ENCODE assay signal across 13 cellular contexts in the genomic region with DNA sequence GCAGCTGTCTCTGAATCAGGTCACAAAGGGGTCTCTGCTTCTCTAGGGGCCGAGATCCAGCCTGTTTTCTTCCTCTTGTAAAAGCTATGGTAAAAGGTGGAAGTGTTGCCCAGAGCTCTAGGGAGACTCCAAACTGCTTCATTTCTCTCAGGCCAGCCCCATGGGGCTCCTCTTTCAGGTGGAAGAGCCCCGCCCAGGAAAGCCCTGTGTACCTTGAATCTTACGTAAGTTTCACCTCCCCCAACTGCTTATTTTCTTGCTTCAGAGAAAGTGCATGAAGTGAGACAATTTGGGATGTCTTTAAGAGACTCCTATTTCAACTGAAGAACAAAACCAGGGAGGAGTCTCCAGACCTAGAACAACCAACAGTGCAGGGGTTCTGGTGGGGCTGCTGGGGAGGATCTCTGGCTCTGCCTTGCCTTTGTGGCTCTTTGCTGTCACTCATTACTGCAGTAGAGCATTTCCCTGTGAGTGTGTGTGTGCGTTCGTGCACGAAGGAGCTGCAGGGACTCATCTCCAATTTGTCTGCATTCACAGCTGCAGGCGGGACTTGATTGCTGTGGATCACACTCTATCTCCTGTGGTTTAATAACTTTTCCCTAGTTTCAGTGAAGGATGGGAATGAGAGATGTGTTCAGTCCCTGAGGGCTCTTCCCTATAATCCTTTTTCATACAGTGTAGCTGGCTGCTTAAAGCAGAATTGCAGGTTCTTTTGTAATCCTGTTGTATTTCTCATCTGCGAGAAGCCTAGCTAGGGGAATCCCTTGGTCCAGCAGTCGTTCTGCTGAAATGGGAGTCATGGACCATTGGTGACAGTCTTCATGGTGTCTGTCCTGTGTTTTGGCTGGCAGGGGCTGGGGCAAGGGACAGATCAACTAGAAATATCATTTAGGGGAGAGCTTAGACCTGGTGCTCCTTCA. TPM values are rescaled to one million over a fixed set of nuclear protein-coding genes. Genes with fewer than 3 reads are reported as not detected.
A peak's percentile ranks its signal among the peaks of the same experiment; 100 is the strongest.
DNase-seq lines count a peak whose midpoint lies in the region; ATAC-seq, FAIRE-seq and TF ChIP-seq lines count a peak whose summit lies in the region.
"Had no signal": no experiment of that assay in that cellular context is flagged by ENCODE, and none has a peak within 500 bp of the region (broad histone marks: within the 10 kb centered on the region; RNA-seq: fewer than 3 reads in every experiment).

No MANE protein-coding gene starts in this region.

- H3K4me1 ChIP-seq in GM12878 (ENCODE audit: control insufficient read depth, insufficient read depth, low read length), result peaks cover 13% of the 10 kb centered on the region

- H3K4me1 Mint-ChIP-seq in nephron progenitor cell (peaks cover 37% of the 10 kb centered on the region), immature natural killer cell (peaks cover 10 to 16% of the 10 kb centered on the region in 2 donors)
- peaks cover 4% of the 10 kb centered on the region for H3K4me1 Mint-ChIP-seq in activated T-helper 2 cell treated with anti-CD3 and anti-CD28 coated beads, Interferon-gamma antibody, Interleukin-2, Interleukin-4, amounts not matched to agents 10 μg/mL and 5 μg/mL and 100 μg/mL, durations not matched to agents 14 hours and 24 hours and 36 hours (ENCODE audit: low read depth)

- H4K20me1 ChIP-seq in GM12878 (ENCODE audit: control insufficient read depth, insufficient read depth), result no peaks in the 10 kb centered on the region

- intact Hi-C loops in GM12878 (cut with micrococcal nuclease; ENCODE audit: unreplicated experiment), result no loop called here
- intact Hi-C loops in activated T-helper 2 cell treated with anti-CD3 and anti-CD28 coated beads, Interferon-gamma antibody, Interleukin-2, Interleukin-4, amounts not matched to agents 10 μg/mL and 5 μg/mL and 100 μg/mL, durations not matched to agents 14 hours and 24 hours and 36 hours (cut with micrococcal nuclease), result no loop called here

- no TSS peak for BruUV-seq in GM12878 (replicated peaks; lab: Mats Ljungman, UMichigan)

- WGBS in GM12878 (ENCODE audit: insufficient coverage, insufficient replicate concordance, low lambda C conversion rate, missing lambda C conversion rate), result 2% methylated on average over 9 of the region's 9 CpGs

- no peak overlapping the region for H3K9ac ChIP-seq in GM12878 (ENCODE audit: control insufficient read depth, insufficient read depth, low read length)

- peaks cover 78% of the 10 kb centered on the region for H3K27me3 Mint-ChIP-seq in nephron progenitor cell (ENCODE audit: low read depth, poor library complexity)
- H3K27me3 Mint-ChIP-seq in immature natural killer cell (ENCODE audit: low read depth in 3 of 3), result peaks cover 22 to 37% (median 29%) of the 10 kb centered on the region in 3 donors
- H3K27me3 Mint-ChIP-seq in activated T-helper 2 cell treated with anti-CD3 and anti-CD28 coated beads, Interferon-gamma antibody, Interleukin-2, Interleukin-4, amounts not matched to agents 10 μg/mL and 5 μg/mL and 100 μg/mL, durations not matched to agents 14 hours and 24 hours and 36 hours (ENCODE audit: low read depth), result peaks cover 44% of the 10 kb centered on the region

- H3K27ac ChIP-seq in GM12878 (ENCODE audit: control insufficient read depth, insufficient read depth), result no peak overlapping the region

- POLR2A ChIA-PET in GM12878 (lab: Charles Lee), result interaction anchor here (0.5 to 1.3 kb wide), 3 partner anchors 13 to 128 kb away, joined by 3 read pairs; no protein-coding TSS in a partner anchor

- H3K4me3 ChIP-seq in GM12865 (ENCODE audit: low read depth, low read length) (peak overlapping the region; percentile 17), GM12878 (peak overlapping the region; percentile 9; the same call in 1 of the 2 replicates)
- H3K4me3 ChIP-seq: transverse colon had no signal

- H2AFZ ChIP-seq in GM12878 (ENCODE audit: control insufficient read depth, low read depth, low read length), result peak overlapping the region; percentile 18

- FAIRE-seq in GM12878 (lab: Jason Lieb, UNC), result no peak

- peaks cover 16% of the 10 kb centered on the region for H3K36me3 Mint-ChIP-seq in nephron progenitor cell (ENCODE audit: low read depth)
- peaks cover 4 to 9% (median 4%) of the 10 kb centered on the region in 3 donors for H3K36me3 Mint-ChIP-seq in immature natural killer cell
- peaks cover 11% of the 10 kb centered on the region for H3K36me3 Mint-ChIP-seq in activated T-helper 2 cell treated with anti-CD3 and anti-CD28 coated beads, Interferon-gamma antibody, Interleukin-2, Interleukin-4, amounts not matched to agents 10 μg/mL and 5 μg/mL and 100 μg/mL, durations not matched to agents 14 hours and 24 hours and 36 hours (ENCODE audit: low read depth)

- peaks cover 7% of the 10 kb centered on the region; the same call in 1 of the 3 replicates for H3K9me3 ChIP-seq in GM12878 (replicated peaks; ENCODE audit: control insufficient read depth, insufficient read depth, low read length)

- ATAC-seq in HG03432 (IDR thresholded peaks at IDR 0.05; ENCODE audit: unreplicated experiment) (peak; percentile 62), GM12878 (peak; percentile 78)
- ATAC-seq: activated CD8-positive, alpha-beta T cell treated with anti-CD3 and anti-CD28 coated beads, Interleukin-2, amount 10 ng/mL, durations not matched to agents 7 days and 5 days had no signal

- TF ChIP-seq POLR2A in GM12878 (IDR thresholded peaks at IDR 0.05; ENCODE audit: low read depth, low read length), result no peak

- peak overlapping the region; percentile 21; the same call in 1 of the 2 replicates for H3K4me2 ChIP-seq in GM12878 (ENCODE audit: control insufficient read depth, insufficient read depth)

- SMC1A ChIA-PET in GM12878 (lab: Charles Lee; ENCODE audit: uncharacterized antibody, unreplicated experiment), result interaction anchor here (0.5 to 2.5 kb wide), 13 partner anchors 11 to 123 kb away, joined by 3 to 10 read pairs (median 3); a partner anchor contains a TSS

- no peaks in the 10 kb centered on the region for H3K79me2 ChIP-seq in GM12878 (ENCODE audit: control insufficient read depth, insufficient read depth, low read length)

- CTCF ChIA-PET in GM12878 (lab: Yijun Ruan, JAX), result interaction anchor here (0.5 to 4.0 kb wide), 10 partner anchors 12 to 191 kb away, joined by 3 to 16 read pairs (median 4); a partner anchor contains a TSS

- TF ChIP-seq RAD21 in GM12878 (IDR thresholded peaks at IDR 0.05; ENCODE audit: insufficient read depth, low read depth, low read length), result no peak

- peak; percentile 33 for DNase-seq in GM12865 (ENCODE audit: low read depth)
- DNase-seq in GM12878 (ENCODE audit: low read depth, low spot score), result no peak
- peak; percentile 42 for DNase-seq in nephron progenitor cell
- DNase-seq in activated T-cell treated with anti-CD3 and anti-CD28 coated beads, Interleukin-2, amount 50 U/mL, for 1 hour, result no peak
- no peak for DNase-seq in immature natural killer cell
- no peak for DNase-seq in activated T-helper 2 cell treated with anti-CD3 and anti-CD28 coated beads, Interferon-gamma antibody, Interleukin-2, Interleukin-4, amounts not matched to agents 10 μg/mL and 5 μg/mL and 100 μg/mL, durations not matched to agents 14 hours and 24 hours and 36 hours (ENCODE audit: low spot score)
- DNase-seq: activated CD8-positive, alpha-beta T cell treated with anti-CD3 and anti-CD28 coated beads, Interleukin-2, amount 10 ng/mL, durations not matched to agents 7 days and 5 days; mammary epithelial cell; transverse colon had no signal

- no peak for TF ChIP-seq CTCF in GM12865 (IDR thresholded peaks at IDR 0.05; ENCODE audit: insufficient read depth, low read depth, low read length, missing control alignments)
- no peak for TF ChIP-seq CTCF in GM12878 (IDR thresholded peaks at IDR 0.05 in 2 of 3, conservative IDR thresholded peaks at IDR 0.05 in 1 of 3; ENCODE audit: control insufficient read depth in 2 of 3, extremely low read depth in 1 of 3, insufficient read depth in 1 of 3, low read depth in 3 of 3, low read length in 3 of 3)
- no peak for TF ChIP-seq CTCF in nephron progenitor cell (IDR thresholded peaks at IDR 0.05)

- no peaks in the 10 kb centered on the region for H3K36me3 ChIP-seq in GM12878 (ENCODE audit: control insufficient read depth in 2 of 2, insufficient read depth in 2 of 2, low read length in 1 of 2)
- H3K36me3 ChIP-seq: transverse colon had no signal

- H3K4me3 Mint-ChIP-seq in nephron progenitor cell (peak overlapping the region; percentile 56), immature natural killer cell (no peak overlapping the region)
- no peak overlapping the region for H3K4me3 Mint-ChIP-seq in activated T-helper 2 cell treated with anti-CD3 and anti-CD28 coated beads, Interferon-gamma antibody, Interleukin-2, Interleukin-4, amounts not matched to agents 10 μg/mL and 5 μg/mL and 100 μg/mL, durations not matched to agents 14 hours and 24 hours and 36 hours (ENCODE audit: low read depth)
- H3K4me3 Mint-ChIP-seq: activated CD8-positive, alpha-beta T cell treated with anti-CD3 and anti-CD28 coated beads, Interleukin-2, amount 10 ng/mL, durations not matched to agents 7 days and 5 days; activated naive CD4-positive, alpha-beta T cell treated with anti-CD3 and anti-CD28 coated beads, Interleukin-2, amount 50 U/mL, for 24 hours had no signal

- RAD21 ChIA-PET in GM12878 (lab: Charles Lee; ENCODE audit: unreplicated experiment), result interaction anchor here (0.7 to 2.1 kb wide), 5 partner anchors 22 to 122 kb away, joined by 3 to 16 read pairs (median 3); a partner anchor contains a TSS

- H3K27ac Mint-ChIP-seq in nephron progenitor cell (no peak overlapping the region), immature natural killer cell (no peak overlapping the region)
- H3K27ac Mint-ChIP-seq in activated T-helper 2 cell treated with anti-CD3 and anti-CD28 coated beads, Interferon-gamma antibody, Interleukin-2, Interleukin-4, amounts not matched to agents 10 μg/mL and 5 μg/mL and 100 μg/mL, durations not matched to agents 14 hours and 24 hours and 36 hours, result no peak overlapping the region
- H3K27ac Mint-ChIP-seq: activated CD8-positive, alpha-beta T cell treated with anti-CD3 and anti-CD28 coated beads, Interleukin-2, amount 10 ng/mL, durations not matched to agents 7 days and 5 days; activated naive CD4-positive, alpha-beta T cell treated with anti-CD3 and anti-CD28 coated beads, Interleukin-2, amount 50 U/mL, for 24 hours had no signal

- in situ Hi-C loops in GM12878 (cut with MboI), result no loop called here

- H3K9me3 Mint-ChIP-seq in nephron progenitor cell (peaks cover 29% of the 10 kb centered on the region), immature natural killer cell (peaks cover 11 to 25% (median 15%) of the 10 kb centered on the region in 6 donors)
- peaks cover 23% of the 10 kb centered on the region for H3K9me3 Mint-ChIP-seq in activated T-helper 2 cell treated with anti-CD3 and anti-CD28 coated beads, Interferon-gamma antibody, Interleukin-2, Interleukin-4, amounts not matched to agents 10 μg/mL and 5 μg/mL and 100 μg/mL, durations not matched to agents 14 hours and 24 hours and 36 hours
- H3K9me3 Mint-ChIP-seq: activated naive CD4-positive, alpha-beta T cell treated with anti-CD3 and anti-CD28 coated beads, Interleukin-2, amount 50 U/mL, for 24 hours had no signal

- TF ChIP-seq EP300 in GM12878 (IDR thresholded peaks at IDR 0.05; ENCODE audit: borderline replicate concordance in 1 of 2, control insufficient read depth in 1 of 2, low read depth in 2 of 2, low read length in 2 of 2), result no peak

- H3K27me3 ChIP-seq in GM12878 (replicated peaks in 1 of 2; ENCODE audit: control insufficient read depth in 2 of 2, insufficient read depth in 2 of 2, low read length in 1 of 2), result peaks cover 0 to 5% of the 10 kb centered on the region in 2 experiments; a peak in 1 of 4 replicates

RNA-seq across cellular contexts. Expression of a gene that starts 2.7 kb away (rescaled TPM):
- 3.6 and 3.9 TPM in 2 replicates for total RNA-seq in GM12878 (2013; cell fraction: nucleolus; rRNA removed)
- total RNA-seq in GM12878 (2014; rRNA removed) (3.5 and 3.6 TPM in 2 replicates), GM12878 (2014; rRNA removed; fragmentation: Illumina TruSeq; extraction: Trizol) (2.2 and 2.7 TPM in 2 replicates), GM12878 (2021) (2.7 and 3.6 TPM in 2 replicates)
- 0.45 TPM for polyA plus RNA-seq in GM12878 (2011; ENCODE audit: low read depth)
- polyA plus RNA-seq in GM12878 (2011; rRNA removed) (3.0 and 4.7 TPM in 2 replicates), GM12878 (2014; fragmentation: Illumina TruSeq; extraction: Trizol) (4.0 and 6.0 TPM in 2 replicates), GM12878 (2014; fragmentation: Nextera tagmentation; extraction: Ambion mirVana) (1 to 10 TPM; 1.0 to 1.1 TPM), GM12878 (2014; rRNA removed) (4.8 and 5.2 TPM in 2 replicates), GM12878 (2016; fragmentation: Nextera tagmentation; extraction: Ambion mirVana) (1 to 10 TPM; 2.4 to 3.0 TPM), immature natural killer cell (not detected)
- polyA plus RNA-seq in GM12878 (2011; cell fraction: cytosol; rRNA removed), result 1.8 TPM in 2 replicates
- polyA plus RNA-seq in GM12878 (2011; cell fraction: nucleus; rRNA removed), result 0.89 and 2.2 TPM in 2 replicates
- 0.73 and 0.74 TPM in 2 replicates for polyA plus RNA-seq in GM12878 (2012)
- 0.80 and 2.0 TPM in 2 replicates for polyA minus RNA-seq in GM12878 (2011; rRNA and poly(A)+ RNA removed)
- 0.62 and 0.80 TPM in 2 replicates for polyA minus RNA-seq in GM12878 (2011; cell fraction: cytosol; rRNA and poly(A)+ RNA removed)
- polyA minus RNA-seq in GM12878 (2011; cell fraction: nucleus; rRNA and poly(A)+ RNA removed), result 0.36 and 0.38 TPM in 2 replicates
- total RNA-seq in activated T-helper 2 cell treated with anti-CD3 and anti-CD28 coated beads, Interferon-gamma antibody, Interleukin-2, Interleukin-4, amounts not matched to agents 10 μg/mL and 5 μg/mL and 100 μg/mL, durations not matched to agents 14 hours and 24 hours and 36 hours, result not detected in 2 replicates

RNA-seq across cellular contexts. Expression of a gene that starts 23.2 kb away (rescaled TPM):
- not detected in 2 replicates for total RNA-seq in GM12878 (2013; cell fraction: nucleolus; rRNA removed)
- total RNA-seq in GM12878 (2014; rRNA removed) (not detected in 2 replicates), GM12878 (2014; rRNA removed; fragmentation: Illumina TruSeq; extraction: Trizol) (not detected in 2 replicates), GM12878 (2021) (not detected in 2 replicates)
- not detected for polyA plus RNA-seq in GM12878 (2011; ENCODE audit: low read depth)
- polyA plus RNA-seq in GM12878 (2011; rRNA removed) (not detected in 2 replicates), GM12878 (2014; fragmentation: Illumina TruSeq; extraction: Trizol) (not detected in 2 replicates), GM12878 (2014; fragmentation: Nextera tagmentation; extraction: Ambion mirVana) (under 1 TPM in 1 of 2 experiments, not detected in 1; 0.24 TPM), GM12878 (2014; rRNA removed) (not detected in 2 replicates), GM12878 (2016; fragmentation: Nextera tagmentation; extraction: Ambion mirVana) (under 1 TPM; 0.13 to 0.52 TPM), immature natural killer cell (not detected)
- polyA plus RNA-seq in GM12878 (2011; cell fraction: cytosol; rRNA removed), result not detected in 2 replicates
- not detected in 2 replicates for polyA plus RNA-seq in GM12878 (2011; cell fraction: nucleus; rRNA removed)
- polyA plus RNA-seq in GM12878 (2012), result not detected in 2 replicates
- not detected in 2 replicates for polyA minus RNA-seq in GM12878 (2011; rRNA and poly(A)+ RNA removed)
- not detected in 2 replicates for polyA minus RNA-seq in GM12878 (2011; cell fraction: cytosol; rRNA and poly(A)+ RNA removed)
- not detected in 2 replicates for polyA minus RNA-seq in GM12878 (2011; cell fraction: nucleus; rRNA and poly(A)+ RNA removed)
- total RNA-seq in activated T-helper 2 cell treated with anti-CD3 and anti-CD28 coated beads, Interferon-gamma antibody, Interleukin-2, Interleukin-4, amounts not matched to agents 10 μg/mL and 5 μg/mL and 100 μg/mL, durations not matched to agents 14 hours and 24 hours and 36 hours, result not detected in 2 replicates
- total RNA-seq: activated CD8-positive, alpha-beta T cell treated with anti-CD3 and anti-CD28 coated beads, Interleukin-2, amount 10 ng/mL, durations not matched to agents 7 days and 5 days; Daoy; mammary epithelial cell; T-helper 1 cell treated with Interleukin-12 subunit alpha and Interleukin-12 subunit beta and Interleukin-4 antibody, amounts not matched to agents 30 ng/mL and 1 ng/mL, for 36 hours; transverse colon had no signal
- polyA plus RNA-seq: mammary epithelial cell had no signal

RNA-seq across cellular contexts. Expression of a gene that starts 35.3 kb away (rescaled TPM):
- total RNA-seq in GM12878 (2013; cell fraction: nucleolus; rRNA removed), result 11.8 and 13.6 TPM in 2 replicates
- total RNA-seq in GM12878 (2014; rRNA removed) (16.6 and 17.5 TPM in 2 replicates), GM12878 (2014; rRNA removed; fragmentation: Illumina TruSeq; extraction: Trizol) (15.3 and 15.5 TPM in 2 replicates), GM12878 (2021) (18.1 and 21.6 TPM in 2 replicates)
- 5.1 TPM for polyA plus RNA-seq in GM12878 (2011; ENCODE audit: low read depth)
- polyA plus RNA-seq in GM12878 (2011; rRNA removed) (8.3 and 10.6 TPM in 2 replicates), GM12878 (2014; fragmentation: Illumina TruSeq; extraction: Trizol) (16.5 and 18.5 TPM in 2 replicates), GM12878 (2014; fragmentation: Nextera tagmentation; extraction: Ambion mirVana) (1 to 10 TPM; 5.9 to 10.0 TPM), GM12878 (2014; rRNA removed) (18.6 and 21.1 TPM in 2 replicates), GM12878 (2016; fragmentation: Nextera tagmentation; extraction: Ambion mirVana) (10 to 100 TPM; 12.5 to 16.0 TPM), immature natural killer cell (10 to 100 TPM in 2 of 3 donors, 1 to 10 TPM in 1; 7.9 to 11.3 (median 11.1) TPM)
- 11.9 and 15.1 TPM in 2 replicates for polyA plus RNA-seq in GM12878 (2011; cell fraction: cytosol; rRNA removed)
- polyA plus RNA-seq in GM12878 (2011; cell fraction: nucleus; rRNA removed), result 21.5 and 22.5 TPM in 2 replicates
- polyA plus RNA-seq in GM12878 (2012), result 5.9 and 6.9 TPM in 2 replicates
- 20.1 and 26.5 TPM in 2 replicates for polyA minus RNA-seq in GM12878 (2011; rRNA and poly(A)+ RNA removed)
- 4.8 and 7.1 TPM in 2 replicates for polyA minus RNA-seq in GM12878 (2011; cell fraction: cytosol; rRNA and poly(A)+ RNA removed)
- polyA minus RNA-seq in GM12878 (2011; cell fraction: nucleus; rRNA and poly(A)+ RNA removed), result 11.8 and 26.9 TPM in 2 replicates
- 22.7 and 24.9 TPM in 2 replicates for total RNA-seq in activated T-helper 2 cell treated with anti-CD3 and anti-CD28 coated beads, Interferon-gamma antibody, Interleukin-2, Interleukin-4, amounts not matched to agents 10 μg/mL and 5 μg/mL and 100 μg/mL, durations not matched to agents 14 hours and 24 hours and 36 hours

RNA-seq across cellular contexts. Expression of a gene that starts 37.8 kb away (rescaled TPM):
- not detected in 2 replicates for total RNA-seq in GM12878 (2013; cell fraction: nucleolus; rRNA removed)
- total RNA-seq in GM12878 (2014; rRNA removed) (not detected in 2 replicates), GM12878 (2014; rRNA removed; fragmentation: Illumina TruSeq; extraction: Trizol) (not detected in 2 replicates), GM12878 (2021) (1.9 and 2.4 TPM in 2 replicates)
- not detected for polyA plus RNA-seq in GM12878 (2011; ENCODE audit: low read depth)
- polyA plus RNA-seq in GM12878 (2011; rRNA removed) (not detected in 2 replicates), GM12878 (2014; fragmentation: Illumina TruSeq; extraction: Trizol) (not detected in 2 replicates), GM12878 (2014; fragmentation: Nextera tagmentation; extraction: Ambion mirVana) (not detected), GM12878 (2014; rRNA removed) (not detected in 2 replicates), GM12878 (2016; fragmentation: Nextera tagmentation; extraction: Ambion mirVana) (not detected), immature natural killer cell (not detected)
- 0.40 and 20.8 TPM in 2 replicates for polyA plus RNA-seq in GM12878 (2011; cell fraction: cytosol; rRNA removed)
- polyA plus RNA-seq in GM12878 (2011; cell fraction: nucleus; rRNA removed), result not detected in 2 replicates
- polyA plus RNA-seq in GM12878 (2012), result not detected in 2 replicates
- polyA minus RNA-seq in GM12878 (2011; rRNA and poly(A)+ RNA removed), result not detected in 2 replicates
- not detected in 2 replicates for polyA minus RNA-seq in GM12878 (2011; cell fraction: cytosol; rRNA and poly(A)+ RNA removed)
- not detected in 2 replicates for polyA minus RNA-seq in GM12878 (2011; cell fraction: nucleus; rRNA and poly(A)+ RNA removed)
- not detected in 2 replicates for total RNA-seq in activated T-helper 2 cell treated with anti-CD3 and anti-CD28 coated beads, Interferon-gamma antibody, Interleukin-2, Interleukin-4, amounts not matched to agents 10 μg/mL and 5 μg/mL and 100 μg/mL, durations not matched to agents 14 hours and 24 hours and 36 hours
- total RNA-seq: activated CD8-positive, alpha-beta T cell treated with anti-CD3 and anti-CD28 coated beads, Interleukin-2, amount 10 ng/mL, durations not matched to agents 7 days and 5 days; Daoy; mammary epithelial cell; T-helper 1 cell treated with Interleukin-12 subunit alpha and Interleukin-12 subunit beta and Interleukin-4 antibody, amounts not matched to agents 30 ng/mL and 1 ng/mL, for 36 hours; transverse colon had no signal
- polyA plus RNA-seq: mammary epithelial cell had no signal

RNA-seq across cellular contexts. Expression of a gene that starts 46.1 kb away (rescaled TPM):
- total RNA-seq in GM12878 (2013; cell fraction: nucleolus; rRNA removed), result not detected in 2 replicates
- total RNA-seq in GM12878 (2014; rRNA removed) (0.45 TPM in 1 of 2 replicates, not detected in the other), GM12878 (2014; rRNA removed; fragmentation: Illumina TruSeq; extraction: Trizol) (0.40 and 0.92 TPM in 2 replicates), GM12878 (2021) (0.56 and 1.2 TPM in 2 replicates)
- polyA plus RNA-seq in GM12878 (2011; ENCODE audit: low read depth), result 3.2 TPM
- polyA plus RNA-seq in GM12878 (2011; rRNA removed) (1.1 and 1.4 TPM in 2 replicates), GM12878 (2014; fragmentation: Illumina TruSeq; extraction: Trizol) (1.5 and 1.6 TPM in 2 replicates), GM12878 (2014; fragmentation: Nextera tagmentation; extraction: Ambion mirVana) (1 to 10 TPM; 1.1 to 1.3 TPM), GM12878 (2014; rRNA removed) (0.88 and 1.9 TPM in 2 replicates), GM12878 (2016; fragmentation: Nextera tagmentation; extraction: Ambion mirVana) (under 1 TPM; 0.48 to 0.71 TPM), immature natural killer cell (1,000 to 10,000 TPM; 1,827 to 3,702 (median 3,300) TPM)
- polyA plus RNA-seq in GM12878 (2011; cell fraction: cytosol; rRNA removed), result 1.1 and 1.2 TPM in 2 replicates
- polyA plus RNA-seq in GM12878 (2011; cell fraction: nucleus; rRNA removed), result 1.3 and 1.5 TPM in 2 replicates
- 2.5 and 2.9 TPM in 2 replicates for polyA plus RNA-seq in GM12878 (2012)
- 0.66 and 0.93 TPM in 2 replicates for polyA minus RNA-seq in GM12878 (2011; rRNA and poly(A)+ RNA removed)
- not detected in 2 replicates for polyA minus RNA-seq in GM12878 (2011; cell fraction: cytosol; rRNA and poly(A)+ RNA removed)
- not detected in 2 replicates for polyA minus RNA-seq in GM12878 (2011; cell fraction: nucleus; rRNA and poly(A)+ RNA removed)
- total RNA-seq in activated T-helper 2 cell treated with anti-CD3 and anti-CD28 coated beads, Interferon-gamma antibody, Interleukin-2, Interleukin-4, amounts not matched to agents 10 μg/mL and 5 μg/mL and 100 μg/mL, durations not matched to agents 14 hours and 24 hours and 36 hours, result 0.60 and 0.71 TPM in 2 replicates

Comparison
In these comparisons a context has a peak if more than half of its experiments do, and no peak if none do; other contexts are left out.
1. DNase-seq: peak in GM12865 (single experiment) and nephron progenitor cell (single experiment); none in GM12878 (single experiment), activated T-cell treated with anti-CD3 and anti-CD28 coated beads, Interleukin-2, amount 50 U/mL, for 1 hour (single experiment), immature natural killer cell (0 of 3) and activated T-helper 2 cell treated with anti-CD3 and anti-CD28 coated beads, Interferon-gamma antibody, Interleukin-2, Interleukin-4, amounts not matched to agents 10 μg/mL and 5 μg/mL and 100 μg/mL, durations not matched to agents 14 hours and 24 hours and 36 hours (single experiment).